Comparison of ENCODE assay signal across 8 cellular contexts in the genomic region with DNA sequence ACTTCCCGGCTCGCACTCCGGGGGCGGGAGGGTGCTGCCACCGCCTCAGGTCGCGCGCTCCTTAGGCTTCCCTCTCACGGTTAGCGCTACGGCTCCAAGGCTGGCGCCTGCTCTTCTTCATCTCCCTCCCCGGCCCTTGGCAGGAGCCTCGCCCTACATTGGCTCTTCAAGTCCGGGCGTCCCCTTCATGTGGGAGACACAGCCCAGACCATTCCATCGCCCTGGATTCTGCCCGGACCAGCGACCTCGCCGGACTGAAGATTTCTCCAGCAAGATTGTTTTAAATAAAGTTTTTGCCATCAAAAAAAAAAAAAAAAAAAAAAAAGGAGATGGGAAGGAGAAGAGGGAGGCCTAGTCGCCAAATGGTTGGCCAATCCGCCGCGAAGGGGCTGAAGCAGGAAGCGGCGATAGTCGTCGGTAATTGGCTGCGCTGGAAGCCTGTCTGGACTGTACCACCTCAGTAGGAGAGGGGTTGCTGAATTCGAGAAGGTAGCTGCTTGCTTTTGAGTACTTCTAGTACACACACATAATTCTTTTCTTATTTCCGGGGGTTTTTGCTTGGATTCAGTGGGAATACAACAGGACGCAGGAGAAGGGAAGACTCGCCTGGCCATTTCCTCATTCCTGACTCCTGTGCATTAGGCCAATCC. TPM values are rescaled to one million over a fixed set of nuclear protein-coding genes. Genes with fewer than 3 reads are reported as not detected.
DNase-seq lines count a peak whose midpoint lies in the region; ATAC-seq, FAIRE-seq and TF ChIP-seq lines count a peak whose summit lies in the region.

No MANE protein-coding gene starts in this region.

- H3K36me3 Mint-ChIP-seq in Calu3 (ENCODE audit: insufficient read depth, unreplicated experiment): peaks cover 52% of the 10 kb centered on the region

- no peaks in the 10 kb centered on the region for H3K9me3 Mint-ChIP-seq in Calu3 (ENCODE audit: low read depth, unreplicated experiment)

- H3K27ac ChIP-seq in HUES48 (ENCODE audit: low read depth, low read length) (peak overlapping the region; percentile 94), mesodermal cell (ENCODE audit: low read depth, low read length, severe bottlenecking) (peak overlapping the region; percentile 100)

- CTCF ChIA-PET in Calu3 (lab: Charles Lee): interaction anchor here (0.7 to 1.6 kb wide), 3 partner anchors 26 to 609 kb away, joined by 3 to 5 read pairs (median 3); no protein-coding TSS in a partner anchor

- FAIRE-seq in endometrium (lab: Jason Lieb, UNC): peak; percentile 95

- no peak for TF ChIP-seq CTCF in Calu3 (IDR thresholded peaks at IDR 0.05; ENCODE audit: unreplicated experiment)

- ATAC-seq in GM21423 (IDR thresholded peaks at IDR 0.05; ENCODE audit: unreplicated experiment): peak; percentile 63

- H3K36me3 ChIP-seq in HUES48 (ENCODE audit: control insufficient read depth, insufficient read depth, low read length): peaks cover 10% of the 10 kb centered on the region
- peaks cover 13% of the 10 kb centered on the region for H3K36me3 ChIP-seq in NT2/D1 (ENCODE audit: insufficient read depth, insufficient read length, low read length)
- peaks cover 28% of the 10 kb centered on the region for H3K36me3 ChIP-seq in mesodermal cell (ENCODE audit: control insufficient read depth, insufficient read depth, low read length)

- TSS peak; percentile 84 for BruUV-seq in Calu3 (replicated peaks; lab: Mats Ljungman, UMichigan)

- H3K27me3 Mint-ChIP-seq in Calu3 (ENCODE audit: unreplicated experiment): no peaks in the 10 kb centered on the region

- WGBS in mesodermal cell (ENCODE audit: insufficient coverage in 2 of 2), 2 experiments: 0 to 1% methylated on average over 21 to 28 of the region's 34 CpGs

- H3K9ac ChIP-seq in HUES48 (ENCODE audit: low read depth, low read length) (peak overlapping the region; percentile 100), NT2/D1 (ENCODE audit: insufficient read length, low read depth) (peak overlapping the region; percentile 99)

- peaks cover 24% of the 10 kb centered on the region for H3K4me1 Mint-ChIP-seq in Calu3 (ENCODE audit: low read depth, unreplicated experiment)

- H3K4me1 ChIP-seq in HUES48 (ENCODE audit: control insufficient read depth, insufficient read depth, low read length): no peaks in the 10 kb centered on the region; the same call in 1 of the 2 replicates
- H3K4me1 ChIP-seq in NT2/D1 (ENCODE audit: insufficient read depth, insufficient read length): no peaks in the 10 kb centered on the region
- peaks cover 7% of the 10 kb centered on the region for H3K4me1 ChIP-seq in mesodermal cell (ENCODE audit: control insufficient read depth, insufficient read depth, low read length, poor library complexity, severe bottlenecking)

- H3K9me3 ChIP-seq in HUES48 (ENCODE audit: control insufficient read depth, insufficient read depth, low read length): no peaks in the 10 kb centered on the region
- H3K9me3 ChIP-seq in NT2/D1 (ENCODE audit: insufficient read depth, low read length): no peaks in the 10 kb centered on the region
- no peaks in the 10 kb centered on the region for H3K9me3 ChIP-seq in mesodermal cell (ENCODE audit: control insufficient read depth, low read length)

- intact Hi-C loops in Calu3 (cut with micrococcal nuclease; ENCODE audit: unreplicated experiment): loop anchor here (5.0 to 10.0 kb wide), 2 partner anchors 45 to 118 kb away; partner anchors contain the start of genes MED19 and TMX2

- H3K27me3 ChIP-seq in HUES48 (ENCODE audit: control insufficient read depth, insufficient read depth, low read length): no peaks in the 10 kb centered on the region
- H3K27me3 ChIP-seq in NT2/D1 (ENCODE audit: insufficient read depth, insufficient read length): no peaks in the 10 kb centered on the region

- peak overlapping the region; percentile 100 for H3K27ac Mint-ChIP-seq in Calu3 (ENCODE audit: unreplicated experiment)

- peak overlapping the region; percentile 94 for H3K4me3 Mint-ChIP-seq in Calu3 (ENCODE audit: low read depth, unreplicated experiment)

- H3K4me3 ChIP-seq in HUES48 (ENCODE audit: low read depth, low read length) (peak overlapping the region; percentile 94), NT2/D1 (ENCODE audit: insufficient read length, low read depth) (peak overlapping the region; percentile 92), mesodermal cell (ENCODE audit: extremely low read depth, insufficient read depth, low read length, poor library complexity, severe bottlenecking) (peak overlapping the region; percentile 99)

- DNase-seq in Calu3 (peak; percentile 94), NT2/D1 (ENCODE audit: low read depth, low spot score) (peak; percentile 95)
- DNase-seq in activated CD8-positive, alpha-beta memory T cell treated with anti-CD3 and anti-CD28 coated beads, Interleukin-2, amount 50 U/mL, for 4 hours: peak; percentile 88
- peak; percentile 58 for DNase-seq in stimulated activated CD8-positive, alpha-beta memory T cell treated with anti-CD3 and anti-CD28 coated beads, Interleukin-15, amount 100 ng/mL, for 24 hours (ENCODE audit: low read depth)

RNA-seq across cellular contexts. Expression of gene ZDHHC5, which starts 0.7 kb away (rescaled TPM):
- total RNA-seq in Calu3 (2022): 85.9 and 95.3 TPM in 2 replicates
- polyA plus RNA-seq in mesodermal cell (2013, experiment 1 of 2): 40.3 TPM
- 40.4 TPM for polyA plus RNA-seq in mesodermal cell (2013, experiment 2 of 2)

RNA-seq across cellular contexts. Expression of gene CLP1, which starts 9.6 kb away (rescaled TPM):
- total RNA-seq in Calu3 (2022): 15.2 and 18.6 TPM in 2 replicates
- 15.9 TPM for polyA plus RNA-seq in mesodermal cell (2013, experiment 1 of 2)
- polyA plus RNA-seq in mesodermal cell (2013, experiment 2 of 2): 16.3 TPM

RNA-seq across cellular contexts. Expression of gene YPEL4, which starts 17.5 kb away (rescaled TPM):
- 0.28 TPM in 1 of 2 replicates, not detected in the other for total RNA-seq in Calu3 (2022)
- 1.2 TPM for polyA plus RNA-seq in mesodermal cell (2013, experiment 1 of 2)
- 0.96 TPM for polyA plus RNA-seq in mesodermal cell (2013, experiment 2 of 2)

RNA-seq across cellular contexts. Expression of gene MED19, which starts 44.8 kb away (rescaled TPM):
- 21.2 and 24.4 TPM in 2 replicates for total RNA-seq in Calu3 (2022)
- 21.6 TPM for polyA plus RNA-seq in mesodermal cell (2013, experiment 1 of 2)
- polyA plus RNA-seq in mesodermal cell (2013, experiment 2 of 2): 23.4 TPM

RNA-seq across cellular contexts. Expression of gene TMX2, which starts 45.2 kb away (rescaled TPM):
- 146 and 152 TPM in 2 replicates for total RNA-seq in Calu3 (2022)
- polyA plus RNA-seq in mesodermal cell (2013, experiment 1 of 2): 49.9 TPM
- 47.1 TPM for polyA plus RNA-seq in mesodermal cell (2013, experiment 2 of 2)

Comparison
In these comparisons a context has a peak if more than half of its experiments do, and no peak if none do; other contexts are left out.
1. Peak in every context shown above with its lines: DNase-seq, ATAC-seq, H3K4me3 ChIP-seq and H3K27ac ChIP-seq.